In the genomic region with DNA sequence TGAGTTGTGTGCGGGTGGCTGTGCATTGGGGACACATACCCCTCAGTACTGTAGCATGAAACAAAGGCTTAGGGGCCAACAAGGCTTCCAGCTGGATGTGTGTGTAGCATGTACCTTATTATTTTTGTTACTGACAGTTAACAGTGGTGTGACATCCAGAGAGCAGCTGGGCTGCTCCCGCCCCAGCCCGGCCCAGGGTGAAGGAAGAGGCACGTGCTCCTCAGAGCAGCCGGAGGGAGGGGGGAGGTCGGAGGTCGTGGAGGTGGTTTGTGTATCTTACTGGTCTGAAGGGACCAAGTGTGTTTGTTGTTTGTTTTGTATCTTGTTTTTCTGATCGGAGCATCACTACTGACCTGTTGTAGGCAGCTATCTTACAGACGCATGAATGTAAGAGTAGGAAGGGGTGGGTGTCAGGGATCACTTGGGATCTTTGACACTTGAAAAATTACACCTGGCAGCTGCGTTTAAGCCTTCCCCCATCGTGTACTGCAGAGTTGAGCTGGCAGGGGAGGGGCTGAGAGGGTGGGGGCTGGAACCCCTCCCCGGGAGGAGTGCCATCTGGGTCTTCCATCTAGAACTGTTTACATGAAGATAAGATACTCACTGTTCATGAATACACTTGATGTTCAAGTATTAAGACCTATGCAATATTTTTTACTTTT, we compare ENCODE assay signal across 8 cellular contexts.
A peak's percentile ranks its signal among the peaks of the same experiment; 100 is the strongest.
DNase-seq lines count a peak whose midpoint lies in the region; ATAC-seq and TF ChIP-seq lines count a peak whose summit lies in the region.

No MANE protein-coding gene starts in this region.

- no peaks in the 10 kb centered on the region for H3K9me3 ChIP-seq in NT2/D1 (ENCODE audit: insufficient read depth, low read length)
- no peaks in the 10 kb centered on the region for H3K9me3 ChIP-seq in mucosa of stomach (ENCODE audit: control insufficient read depth, low read length)

- peak overlapping the region; percentile 83 for H3K4me3 ChIP-seq in NT2/D1 (ENCODE audit: insufficient read length, low read depth)
- H3K4me3 ChIP-seq in choroid plexus epithelial cell (ENCODE audit: low read depth, low read length), result peak overlapping the region; percentile 77
- H3K4me3 ChIP-seq in mucosa of stomach (ENCODE audit: low read length), result peak overlapping the region; percentile 97

- TF ChIP-seq CTCF in choroid plexus epithelial cell (conservative IDR thresholded peaks at IDR 0.05; ENCODE audit: low read depth, low read length), result no peak
- TF ChIP-seq CTCF in GM20000 (IDR thresholded peaks at IDR 0.05; ENCODE audit: extremely low read depth, missing control alignments), result no peak

- peaks cover 15% of the 10 kb centered on the region for H3K4me1 ChIP-seq in NT2/D1 (ENCODE audit: insufficient read depth, insufficient read length)
- H3K4me1 ChIP-seq in mucosa of stomach (ENCODE audit: control insufficient read depth, insufficient read depth, low read length), result peaks cover 31% of the 10 kb centered on the region

- H3K36me3 ChIP-seq in NT2/D1 (ENCODE audit: insufficient read depth, insufficient read length, low read length), result peaks cover 9% of the 10 kb centered on the region
- peaks cover 10% of the 10 kb centered on the region for H3K36me3 ChIP-seq in mucosa of stomach (ENCODE audit: control insufficient read depth, insufficient read depth, low read length)

- peak; percentile 14 for TF ChIP-seq POLR2A in GM18951 (IDR thresholded peaks at IDR 0.05; ENCODE audit: extremely low read depth, insufficient read depth, insufficient read length)

- H3K27me3 ChIP-seq in NT2/D1 (ENCODE audit: insufficient read depth, insufficient read length) (no peaks in the 10 kb centered on the region), mucosa of stomach (ENCODE audit: control insufficient read depth, insufficient read depth, low read length) (no peaks in the 10 kb centered on the region)

- ATAC-seq in GM21723 (IDR thresholded peaks at IDR 0.05; ENCODE audit: unreplicated experiment) (no peak), GM19324 (IDR thresholded peaks at IDR 0.05; ENCODE audit: low FRiP score, unreplicated experiment) (no peak)

- in situ Hi-C loops in GM18951 (cut with MboI; ENCODE audit: low sequenced_read_pairs, unreplicated experiment), result no loop called here

- H3K9ac ChIP-seq in NT2/D1 (ENCODE audit: insufficient read length, low read depth) (peak overlapping the region; percentile 83), mucosa of stomach (ENCODE audit: low read length) (peak overlapping the region; percentile 99)

- DNase-seq in NT2/D1 (ENCODE audit: low read depth, low spot score) (no peak), choroid plexus epithelial cell (ENCODE audit: low read depth) (peak; percentile 64), GM20000 (ENCODE audit: low spot score) (no peak), AG08395 (ENCODE audit: low spot score) (no peak)
